Comparison of ENCODE assay signal across 3 cellular contexts in the genomic region with DNA sequence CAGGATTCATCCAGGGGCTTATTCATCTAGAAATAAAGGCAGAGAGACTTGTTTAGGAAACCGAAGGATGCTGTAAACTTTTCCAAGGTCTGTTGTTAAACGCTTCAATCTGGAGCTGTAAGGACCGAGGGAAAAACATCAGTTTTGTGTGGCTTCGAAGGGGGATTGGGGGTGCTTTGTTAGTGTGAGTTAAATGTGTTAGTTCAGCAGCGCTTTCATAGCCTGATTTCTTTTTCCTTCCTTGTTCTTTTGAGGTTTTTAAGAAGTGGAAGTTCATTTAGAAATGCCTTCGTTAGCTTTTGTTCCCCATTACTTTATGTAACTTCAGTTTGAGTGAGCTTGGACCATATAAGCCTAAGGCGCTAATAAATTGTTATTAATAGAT.
TF ChIP-seq lines count a peak whose summit lies in the region.

No MANE protein-coding gene starts in this region.

TF ChIP-seq in A549, 52 proteins besides CTCF, POLR2A, EP300 and RAD21:
- no peak for TF ChIP-seq CBX8 (IDR thresholded peaks at IDR 0.05)

TF ChIP-seq in IMR-90, 13 proteins besides CTCF, POLR2A, EP300 and RAD21:
- TF ChIP-seq SMC3 (IDR thresholded peaks at IDR 0.05; ENCODE audit: low read depth, low read length) (no peak), CEBPB (IDR thresholded peaks at IDR 0.05; ENCODE audit: low read depth, low read length) (no peak), CHD1 (IDR thresholded peaks at IDR 0.05; ENCODE audit: low read depth, low read length) (no peak), MXI1 (IDR thresholded peaks at IDR 0.05; ENCODE audit: borderline replicate concordance, low read depth, low read length) (no peak), BHLHE40 (IDR thresholded peaks at IDR 0.05; ENCODE audit: low read depth, low read length) (no peak), RCOR1 (IDR thresholded peaks at IDR 0.05; ENCODE audit: insufficient replicate concordance, low read length) (no peak), NFE2L2 (IDR thresholded peaks at IDR 0.05; ENCODE audit: low read depth, low read length) (no peak), RFX5 (IDR thresholded peaks at IDR 0.05; ENCODE audit: low read depth, low read length) (no peak), MAFK (IDR thresholded peaks at IDR 0.05; ENCODE audit: low read depth, low read length) (no peak), FOS (IDR thresholded peaks at IDR 0.05; ENCODE audit: low read depth, low read length) (no peak), MAZ (IDR thresholded peaks at IDR 0.05; ENCODE audit: borderline replicate concordance, low read depth, low read length) (no peak)
- TF ChIP-seq, protein P1, sequence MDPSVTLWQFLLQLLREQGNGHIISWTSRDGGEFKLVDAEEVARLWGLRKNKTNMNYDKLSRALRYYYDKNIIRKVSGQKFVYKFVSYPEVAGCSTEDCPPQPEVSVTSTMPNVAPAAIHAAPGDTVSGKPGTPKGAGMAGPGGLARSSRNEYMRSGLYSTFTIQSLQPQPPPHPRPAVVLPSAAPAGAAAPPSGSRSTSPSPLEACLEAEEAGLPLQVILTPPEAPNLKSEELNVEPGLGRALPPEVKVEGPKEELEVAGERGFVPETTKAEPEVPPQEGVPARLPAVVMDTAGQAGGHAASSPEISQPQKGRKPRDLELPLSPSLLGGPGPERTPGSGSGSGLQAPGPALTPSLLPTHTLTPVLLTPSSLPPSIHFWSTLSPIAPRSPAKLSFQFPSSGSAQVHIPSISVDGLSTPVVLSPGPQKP (IDR thresholded peaks at IDR 0.05; ENCODE audit: borderline replicate concordance, low read depth, low read length): no peak
- TF ChIP-seq, protein P2, sequence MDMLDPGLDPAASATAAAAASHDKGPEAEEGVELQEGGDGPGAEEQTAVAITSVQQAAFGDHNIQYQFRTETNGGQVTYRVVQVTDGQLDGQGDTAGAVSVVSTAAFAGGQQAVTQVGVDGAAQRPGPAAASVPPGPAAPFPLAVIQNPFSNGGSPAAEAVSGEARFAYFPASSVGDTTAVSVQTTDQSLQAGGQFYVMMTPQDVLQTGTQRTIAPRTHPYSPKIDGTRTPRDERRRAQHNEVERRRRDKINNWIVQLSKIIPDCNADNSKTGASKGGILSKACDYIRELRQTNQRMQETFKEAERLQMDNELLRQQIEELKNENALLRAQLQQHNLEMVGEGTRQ (IDR thresholded peaks at IDR 0.05; ENCODE audit: low read depth, low read length): no peak
TF ChIP-seq in IMR-90: peak in this region for 0.

TF ChIP-seq in K562, 482 proteins besides CTCF, POLR2A, EP300 and RAD21:
- TF ChIP-seq NONO (IDR thresholded peaks at IDR 0.05; ENCODE audit: low read depth in 2 of 2, low read length in 1 of 2): no peak
- TF ChIP-seq BACH1 (tag; IDR thresholded peaks at IDR 0.05): no peak
- no peak for TF ChIP-seq ZNF561 (CRISPR knock-in tag; conservative IDR thresholded peaks at IDR 0.05)
- no peak for TF ChIP-seq ASH1L (IDR thresholded peaks at IDR 0.05; ENCODE audit: borderline replicate concordance, low read depth, partially characterized antibody)
- no peak for TF ChIP-seq ZNF133 (CRISPR knock-in tag; IDR thresholded peaks at IDR 0.05)
- no peak for TF ChIP-seq PHTF2 (CRISPR knock-in tag; IDR thresholded peaks at IDR 0.05)
